In genomic region chr5:141560141-141560540, GRCh38 we compare ENCODE assay signal across 9 cellular contexts. TPM values are rescaled to one million over a fixed set of nuclear protein-coding genes. Genes with fewer than 3 reads are reported as not detected.
A peak's percentile ranks its signal among the peaks of the same experiment; 100 is the strongest.
DNase-seq lines count a peak whose midpoint lies in the region; ATAC-seq, FAIRE-seq and TF ChIP-seq lines count a peak whose summit lies in the region.
"Had no signal": no experiment of that assay in that cellular context is flagged by ENCODE, and none has a peak within 500 bp of the region (broad histone marks: within the 10 kb centered on the region; RNA-seq: fewer than 3 reads in every experiment).

No MANE protein-coding gene starts in this region.

- intact Hi-C loops in A673 (cut with micrococcal nuclease; ENCODE audit: unreplicated experiment) (loop anchor here (1.0 to 5.0 kb wide), 3 partner anchors 208 to 360 kb away; partner anchors contain the start of genes PCDHB14 and PCDHGB1), OCI-LY7 (cut with micrococcal nuclease; ENCODE audit: unreplicated experiment) (loop anchor here (5.0 to 10.0 kb wide), 2 partner anchors 57 to 345 kb away; partner anchors contain the start of genes DIAPH1 and PCDHB13), sciatic nerve (cut with DNase I) (no loop called here)

- peak overlapping the region; percentile 23 for H3K4me3 ChIP-seq in A673 (ENCODE audit: low read depth, low read length, poor library complexity, severe bottlenecking)
- H3K4me3 ChIP-seq in OCI-LY7 (ENCODE audit: low read depth, low read length, poor library complexity, severe bottlenecking): no peak overlapping the region

- no peaks in the 10 kb centered on the region for H3K9me2 ChIP-seq in OCI-LY7 (ENCODE audit: insufficient read depth, low read length)

- H3K9me3 ChIP-seq in A673 (ENCODE audit: low read depth, low read length, poor library complexity, severe bottlenecking) (no peaks in the 10 kb centered on the region), OCI-LY7 (ENCODE audit: low read length) (no peaks in the 10 kb centered on the region)

- TSS peak; percentile 94 for BruUV-seq in A673 (replicated peaks; lab: Mats Ljungman, UMichigan)
- BruUV-seq in OCI-LY7 (replicated peaks; lab: Mats Ljungman, UMichigan): no TSS peak

- TF ChIP-seq POLR2A in H54 (IDR thresholded peaks at IDR 0.05; ENCODE audit: low read depth, low read length): no peak

- TF ChIP-seq CTCF in A673 (conservative IDR thresholded peaks at IDR 0.05; ENCODE audit: low read depth, low read length) (no peak), OCI-LY7 (conservative IDR thresholded peaks at IDR 0.05; ENCODE audit: low read length) (no peak)

- no peaks in the 10 kb centered on the region for H3K27me3 ChIP-seq in A673 (replicated peaks; ENCODE audit: insufficient read depth, low read depth, low read length, poor library complexity)

- H3K79me2 ChIP-seq in OCI-LY7 (ENCODE audit: insufficient read depth, low read depth, low read length): no peaks in the 10 kb centered on the region

- FAIRE-seq in H54 (lab: Jason Lieb, UNC): no peak

- peak overlapping the region; percentile 98 for H3K27ac ChIP-seq in A673 (ENCODE audit: low read depth, low read length, poor library complexity, severe bottlenecking)
- no peak overlapping the region for H3K27ac ChIP-seq in OCI-LY7 (ENCODE audit: low read depth, low read length, poor library complexity, severe bottlenecking)

- POLR2A ChIA-PET in A673 (lab: Charles Lee; ENCODE audit: low non-redundant PET): no interaction called here
- POLR2A ChIA-PET in OCI-LY7 (lab: Charles Lee): no interaction called here

- H3K36me3 ChIP-seq in A673 (ENCODE audit: insufficient read depth, low read length, poor library complexity, severe bottlenecking) (peaks cover under 1% of the 10 kb centered on the region), OCI-LY7 (ENCODE audit: insufficient read depth, low read length) (peaks cover 77% of the 10 kb centered on the region; the same call in 1 of the 2 replicates)

- H3K4me1 ChIP-seq in A673 (ENCODE audit: insufficient read depth, low read length, poor library complexity, severe bottlenecking) (peaks cover 45% of the 10 kb centered on the region), OCI-LY7 (ENCODE audit: insufficient read depth, low read length, poor library complexity, severe bottlenecking) (peaks cover 33% of the 10 kb centered on the region)

- H4K20me1 ChIP-seq in OCI-LY7 (ENCODE audit: insufficient read depth, low read length): no peaks in the 10 kb centered on the region

- CTCF ChIA-PET in A673 (lab: Charles Lee) (interaction anchor here (0.6 to 1.3 kb wide), 10 partner anchors 43 to 476 kb away, joined by 4 to 21 read pairs (median 8); partner anchors contain the start of genes PCDHB14, PCDHB16, PCDHGA11 and PCDHGA6), OCI-LY7 (lab: Charles Lee; ENCODE audit: unreplicated experiment) (no interaction called here)

- no peak overlapping the region for H2AFZ ChIP-seq in OCI-LY7 (ENCODE audit: low read length)

- H3K4me2 ChIP-seq in OCI-LY7 (ENCODE audit: low read length): no peak overlapping the region

- DNase-seq in A673 (ENCODE audit: low spot score) (peak; percentile 48), NCI-H2029 treated with DMSO at 0.1 percent for 48 hours (lab: John Stamatoyannopoulos, UW) (peak; percentile 91), cerebellar cortex (ENCODE audit: low spot score) (peak; percentile 81), mucosa of gallbladder (ENCODE audit: low spot score) (peak; percentile 18), OCI-LY7 (ENCODE audit: low spot score) (no peak), H54 (ENCODE audit: insufficient read length, low spot score) (no peak), sciatic nerve (ENCODE audit: low spot score) (no peak), COLO829 (ENCODE audit: low spot score) (no peak)
- DNase-seq: DND-41 had no signal

- ATAC-seq in sciatic nerve: no peak

RNA-seq across cellular contexts. Expression of gene DIAPH1, which starts 58.7 kb away (rescaled TPM):
- total RNA-seq in A673 (2021): 105 and 109 TPM in 2 replicates
- 85.9 TPM for total RNA-seq in mucosa of gallbladder
- 64.9 and 78.8 TPM in 2 replicates for total RNA-seq in OCI-LY7 (2014; rRNA removed; shearing (Covaris generic))
- total RNA-seq in OCI-LY7 (2022): 143 and 174 TPM in 2 replicates
- 92.5 TPM for total RNA-seq in sciatic nerve

Comparison
In these comparisons a context has a peak if more than half of its experiments do, and no peak if none do; other contexts are left out.
1. DNase-seq: peak in A673 (single experiment), NCI-H2029 treated with DMSO at 0.1 percent for 48 hours (single experiment), cerebellar cortex (single experiment) and mucosa of gallbladder (single experiment); none in OCI-LY7 (single experiment), H54 (single experiment), sciatic nerve (single experiment) and COLO829 (single experiment).